Comparison of ENCODE assay signal across 20 cellular contexts in the genomic region with DNA sequence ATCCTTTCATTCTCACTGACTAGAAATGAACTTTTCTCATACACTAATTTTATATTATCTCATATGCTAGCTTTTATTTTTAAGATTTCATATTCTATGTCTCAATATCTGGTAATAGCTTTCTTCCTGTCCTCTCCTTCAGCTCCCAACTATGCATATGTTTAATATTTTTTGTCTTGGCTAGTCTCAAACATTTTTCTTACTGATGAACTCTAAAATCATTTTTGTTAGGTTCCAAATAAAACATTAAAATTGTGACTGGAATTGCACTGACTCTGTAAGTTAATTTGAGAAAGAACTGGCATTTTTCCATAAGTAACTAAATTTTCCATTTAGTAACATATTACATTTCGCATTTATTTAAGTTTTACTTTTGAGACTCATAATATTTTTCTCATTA.
DNase-seq lines count a peak whose midpoint lies in the region; FAIRE-seq and TF ChIP-seq lines count a peak whose summit lies in the region.
"Had no signal": no experiment of that assay in that cellular context is flagged by ENCODE, and none has a peak within 500 bp of the region (broad histone marks: within the 10 kb centered on the region; RNA-seq: fewer than 3 reads in every experiment).

No MANE protein-coding gene starts in this region.

- BruUV-seq in Caco-2 (replicated peaks; lab: Mats Ljungman, UMichigan): no TSS peak

- no peaks in the 10 kb centered on the region for H3K27me3 Mint-ChIP-seq in Caco-2 (ENCODE audit: insufficient read depth, unreplicated experiment)
- H3K27me3 Mint-ChIP-seq: CD4-positive, alpha-beta memory T cell had no signal

- no peak overlapping the region for H3K9ac ChIP-seq in SK-N-MC (ENCODE audit: insufficient read length)

- TF ChIP-seq CTCF in Caco-2 (IDR thresholded peaks at IDR 0.05; ENCODE audit: insufficient read depth in 1 of 2, low read depth in 1 of 2, low read length in 1 of 2, severe bottlenecking in 1 of 2, unreplicated experiment in 1 of 2) (no peak), lower leg skin (IDR thresholded peaks at IDR 0.05) (no peak)

- intact Hi-C loops in Caco-2 (cut with micrococcal nuclease; ENCODE audit: unreplicated experiment): no loop called here
- intact Hi-C loops in lower leg skin (cut with DNase I; ENCODE audit: low total_unique reads): no loop called here

- peak; percentile 69 for FAIRE-seq in frontal cortex (lab: Jason Lieb, UNC)
- FAIRE-seq: A549, GM12891, GM18507 had no signal

- peaks cover 5% of the 10 kb centered on the region for H3K9me3 Mint-ChIP-seq in Caco-2 (ENCODE audit: unreplicated experiment)
- H3K9me3 Mint-ChIP-seq: GM23338, H9 had no signal

- H3K4me1 ChIP-seq in Caco-2: no peaks in the 10 kb centered on the region

- H3K27me3 ChIP-seq in Caco-2 (replicated peaks; ENCODE audit: control insufficient read depth, insufficient read depth, low read length): no peaks in the 10 kb centered on the region

- H3K4me3 Mint-ChIP-seq in Caco-2 (ENCODE audit: unreplicated experiment): no peak overlapping the region
- H3K4me3 Mint-ChIP-seq: CD4-positive, alpha-beta memory T cell; GM23338; H9 had no signal

- no peak overlapping the region for H3K4me3 ChIP-seq in SK-N-MC
- H3K4me3 ChIP-seq in Caco-2 (ENCODE audit: low read depth, low read length): no peak overlapping the region
- H3K4me3 ChIP-seq in lower leg skin (ENCODE audit: low read depth, poor library complexity, severe bottlenecking): no peak overlapping the region
- H3K4me3 ChIP-seq: A549, GM23338 had no signal

- WGBS in lower leg skin, 2 donors: 70 to 82% methylated on average over 1 of the region's 1 CpG

- no peaks in the 10 kb centered on the region for H3K36me3 Mint-ChIP-seq in Caco-2 (ENCODE audit: insufficient read depth, unreplicated experiment)
- H3K36me3 Mint-ChIP-seq: CD4-positive, alpha-beta memory T cell had no signal

- H3K27ac ChIP-seq in SK-N-MC: peak overlapping the region; percentile 48; the same call in 1 of the 2 replicates
- H3K27ac ChIP-seq: A549 had no signal

- POLR2A ChIA-PET in Caco-2 (lab: Charles Lee): no interaction called here

- H3K9me3 ChIP-seq in SK-N-MC (ENCODE audit: low read depth, low read length) (no peaks in the 10 kb centered on the region), Caco-2 (no peaks in the 10 kb centered on the region; the same call in 1 of the 2 replicates)
- H3K9me3 ChIP-seq: A549 had no signal

- TF ChIP-seq POLR2A in lower leg skin (IDR thresholded peaks at IDR 0.05): no peak

- CTCF ChIA-PET in Caco-2 (lab: Charles Lee): no interaction called here

- DNase-seq in SK-N-MC (ENCODE audit: low read depth, low spot score) (no peak), fibroblast of gingiva (ENCODE audit: low read depth) (peak; percentile 67), frontal cortex (ENCODE audit: low spot score in 2 of 2) (no peak), stromal cell of bone marrow (ENCODE audit: low read depth) (peak; percentile 18), Caco-2 (no peak), lower leg skin (ENCODE audit: low spot score in 2 of 2) (no peak)
- DNase-seq in activated CD4-positive, CD25-positive, alpha-beta regulatory T cell (lab: John Stamatoyannopoulos, UW): no peak
- DNase-seq: 8988T; ACHN; C1 segment of cervical spinal cord; CD4-positive, alpha-beta memory T cell; COR-L47; DMS 273 treated with DMSO at 0.1 percent for 48 hours; DMS79; GF-D8; H9 had no signal

- H3K27ac Mint-ChIP-seq in Caco-2 (ENCODE audit: unreplicated experiment): no peak overlapping the region
- H3K27ac Mint-ChIP-seq: CD4-positive, alpha-beta memory T cell; GM23338; H9 had no signal

- no peaks in the 10 kb centered on the region for H3K36me3 ChIP-seq in SK-N-MC (ENCODE audit: insufficient read depth, low read length)
- no peaks in the 10 kb centered on the region for H3K36me3 ChIP-seq in Caco-2 (ENCODE audit: control insufficient read depth, insufficient read depth, low read length)

- H3K4me1 Mint-ChIP-seq in Caco-2 (ENCODE audit: low read depth, unreplicated experiment): no peaks in the 10 kb centered on the region
- H3K4me1 Mint-ChIP-seq: GM23338, H9 had no signal

Comparison
In these comparisons a context has a peak if more than half of its experiments do, and no peak if none do; other contexts are left out.
1. DNase-seq: peak in fibroblast of gingiva (single experiment) and stromal cell of bone marrow (single experiment); none in SK-N-MC (single experiment), frontal cortex (0 of 2), activated CD4-positive, CD25-positive, alpha-beta regulatory T cell (0 of 4), Caco-2 (0 of 2) and lower leg skin (0 of 2).